Comparison of ENCODE assay signal across 8 cellular contexts in genomic region chr20:53829086-53829703, GRCh38.
DNase-seq lines count a peak whose midpoint lies in the region; ATAC-seq and TF ChIP-seq lines count a peak whose summit lies in the region.

No MANE protein-coding gene starts in this region.

- H3K4me1 Mint-ChIP-seq in activated CD8-positive, alpha-beta T cell treated with anti-CD3 and anti-CD28 coated beads, Interleukin-2, amount 10 ng/mL, durations not matched to agents 7 days and 5 days (ENCODE audit: low read depth), result peaks cover 81% of the 10 kb centered on the region

- H3K4me3 Mint-ChIP-seq in activated CD8-positive, alpha-beta T cell treated with anti-CD3 and anti-CD28 coated beads, Interleukin-2, amount 10 ng/mL, durations not matched to agents 7 days and 5 days, result peak overlapping the region; percentile 72

- H3K4me1 ChIP-seq in A673 (ENCODE audit: insufficient read depth, low read length, poor library complexity, severe bottlenecking) (peaks cover 49% of the 10 kb centered on the region), HEK293 (ENCODE audit: control insufficient read depth, insufficient read depth, low read length) (peaks cover 22% of the 10 kb centered on the region)

- intact Hi-C loops in A673 (cut with micrococcal nuclease; ENCODE audit: unreplicated experiment), result loop anchor here (2.0 to 5.0 kb wide), 5 partner anchors 77 to 250 kb away; no protein-coding TSS in a partner anchor

- POLR2A ChIA-PET in A673 (lab: Charles Lee; ENCODE audit: low non-redundant PET), result no interaction called here
- POLR2A ChIA-PET in HEK293 (lab: Yijun Ruan, JAX), result interaction anchor here (1.4 kb wide), 1 partner anchor 91 kb away, joined by 5 read pairs; no protein-coding TSS in a partner anchor
- POLR2A ChIA-PET in activated CD8-positive, alpha-beta T cell treated with anti-CD3 and anti-CD28 coated beads, Interleukin-2, amount 10 ng/mL, durations not matched to agents 7 days and 5 days (lab: Charles Lee), result interaction anchor here (0.6 to 2.1 kb wide), 5 partner anchors 43 to 379 kb away, joined by 3 to 12 read pairs (median 3); partner anchors contain the start of gene PFDN4

- peak overlapping the region; percentile 91 for H3K27ac Mint-ChIP-seq in activated CD8-positive, alpha-beta T cell treated with anti-CD3 and anti-CD28 coated beads, Interleukin-2, amount 10 ng/mL, durations not matched to agents 7 days and 5 days

- H3K4me3 ChIP-seq in A673 (ENCODE audit: low read depth, low read length, poor library complexity, severe bottlenecking), result peak overlapping the region; percentile 34
- peak overlapping the region; percentile 24 for H3K4me3 ChIP-seq in HEK293 (ENCODE audit: low read depth, low read length)
- H3K4me3 ChIP-seq in retinal pigment epithelial cell (ENCODE audit: low read length), result peak overlapping the region; percentile 27

- peak; percentile 68 for DNase-seq in A673 (ENCODE audit: low spot score)
- no peak for DNase-seq in activated CD8-positive, alpha-beta T cell treated with anti-CD3 and anti-CD28 coated beads, Interleukin-2, amount 10 ng/mL, durations not matched to agents 7 days and 5 days
- peak; percentile 92 for DNase-seq in glomerular visceral epithelial cell (ENCODE audit: extremely low spot score)
- peak; percentile 96 for DNase-seq in retinal pigment epithelial cell (ENCODE audit: low read depth)
- DNase-seq in UCSD-AML1 (lab: John Stamatoyannopoulos, UW; ENCODE audit: unreplicated experiment), result no peak
- DNase-seq in DMS153 treated with DMSO at 0.1 percent for 48 hours (lab: John Stamatoyannopoulos, UW; ENCODE audit: unreplicated experiment), result no peak

- ATAC-seq in activated CD8-positive, alpha-beta T cell treated with anti-CD3 and anti-CD28 coated beads, Interleukin-2, amount 10 ng/mL, durations not matched to agents 7 days and 5 days, result peak; percentile 61
- ATAC-seq in GM21447 (IDR thresholded peaks at IDR 0.05; ENCODE audit: unreplicated experiment), result no peak

- H3K27ac ChIP-seq in A673 (ENCODE audit: low read depth, low read length, poor library complexity, severe bottlenecking) (peak overlapping the region; percentile 92), HEK293 (ENCODE audit: extremely low read depth, low read depth, low read length) (peak overlapping the region; percentile 82)

- H3K36me3 Mint-ChIP-seq in activated CD8-positive, alpha-beta T cell treated with anti-CD3 and anti-CD28 coated beads, Interleukin-2, amount 10 ng/mL, durations not matched to agents 7 days and 5 days (ENCODE audit: low read depth), result peaks cover 18% of the 10 kb centered on the region

- H3K36me3 ChIP-seq in A673 (ENCODE audit: insufficient read depth, low read length, poor library complexity, severe bottlenecking), result no peaks in the 10 kb centered on the region
- no peaks in the 10 kb centered on the region for H3K36me3 ChIP-seq in HEK293 (ENCODE audit: control insufficient read depth in 2 of 2, insufficient read depth in 1 of 2, low read length in 2 of 2)

- H3K9me3 ChIP-seq in A673 (ENCODE audit: low read depth, low read length, poor library complexity, severe bottlenecking) (no peaks in the 10 kb centered on the region), HEK293 (ENCODE audit: control insufficient read depth, insufficient read depth, low read depth, low read length) (no peaks in the 10 kb centered on the region)

- CTCF ChIA-PET in A673 (lab: Charles Lee) (no interaction called here), HEK293 (lab: Yijun Ruan, JAX) (interaction anchor here (0.6 to 0.9 kb wide), 2 partner anchors 38 to 87 kb away, joined by 3 read pairs; no protein-coding TSS in a partner anchor)
- CTCF ChIA-PET in activated CD8-positive, alpha-beta T cell treated with anti-CD3 and anti-CD28 coated beads, Interleukin-2, amount 10 ng/mL, durations not matched to agents 7 days and 5 days (lab: Charles Lee), result interaction anchor here (0.8 to 2.1 kb wide), 9 partner anchors 11 to 111 kb away, joined by 3 to 7 read pairs (median 5); no protein-coding TSS in a partner anchor

- H3K9me3 Mint-ChIP-seq in activated CD8-positive, alpha-beta T cell treated with anti-CD3 and anti-CD28 coated beads, Interleukin-2, amount 10 ng/mL, durations not matched to agents 7 days and 5 days (ENCODE audit: insufficient read depth), result peaks cover 10% of the 10 kb centered on the region

- BruUV-seq in A673 (replicated peaks; lab: Mats Ljungman, UMichigan), result TSS peak; percentile 94

- TF ChIP-seq CTCF in A673 (conservative IDR thresholded peaks at IDR 0.05; ENCODE audit: low read depth, low read length) (0 out of 2 replicates have a peak, but pooled peaks have one; percentile 8), HEK293 (tag by site-specific recombination; IDR thresholded peaks at IDR 0.05) (no peak), retinal pigment epithelial cell (conservative IDR thresholded peaks at IDR 0.05; ENCODE audit: low read depth, low read length) (no peak)

- H3K27me3 Mint-ChIP-seq in activated CD8-positive, alpha-beta T cell treated with anti-CD3 and anti-CD28 coated beads, Interleukin-2, amount 10 ng/mL, durations not matched to agents 7 days and 5 days (ENCODE audit: low read depth), result no peaks in the 10 kb centered on the region

- no peaks in the 10 kb centered on the region for H3K27me3 ChIP-seq in A673 (replicated peaks; ENCODE audit: insufficient read depth, low read depth, low read length, poor library complexity)

TF ChIP-seq in HEK293, 187 proteins besides CTCF, POLR2A, EP300 and RAD21 (continues in another document):
- TF ChIP-seq ZNF335 (tag by site-specific recombination; conservative IDR thresholded peaks at IDR 0.05), result peak; percentile 14
- TF ChIP-seq, protein P1, sequence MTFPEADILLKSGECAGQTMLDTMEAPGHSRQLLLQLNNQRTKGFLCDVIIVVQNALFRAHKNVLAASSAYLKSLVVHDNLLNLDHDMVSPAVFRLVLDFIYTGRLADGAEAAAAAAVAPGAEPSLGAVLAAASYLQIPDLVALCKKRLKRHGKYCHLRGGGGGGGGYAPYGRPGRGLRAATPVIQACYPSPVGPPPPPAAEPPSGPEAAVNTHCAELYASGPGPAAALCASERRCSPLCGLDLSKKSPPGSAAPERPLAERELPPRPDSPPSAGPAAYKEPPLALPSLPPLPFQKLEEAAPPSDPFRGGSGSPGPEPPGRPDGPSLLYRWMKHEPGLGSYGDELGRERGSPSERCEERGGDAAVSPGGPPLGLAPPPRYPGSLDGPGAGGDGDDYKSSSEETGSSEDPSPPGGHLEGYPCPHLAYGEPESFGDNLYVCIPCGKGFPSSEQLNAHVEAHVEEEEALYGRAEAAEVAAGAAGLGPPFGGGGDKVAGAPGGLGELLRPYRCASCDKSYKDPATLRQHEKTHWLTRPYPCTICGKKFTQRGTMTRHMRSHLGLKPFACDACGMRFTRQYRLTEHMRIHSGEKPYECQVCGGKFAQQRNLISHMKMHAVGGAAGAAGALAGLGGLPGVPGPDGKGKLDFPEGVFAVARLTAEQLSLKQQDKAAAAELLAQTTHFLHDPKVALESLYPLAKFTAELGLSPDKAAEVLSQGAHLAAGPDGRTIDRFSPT (tag by site-specific recombination; IDR thresholded peaks at IDR 0.05), result no peak
- peak; percentile 52; the same call in 1 of the 2 replicates for TF ChIP-seq INSM2 (tag by site-specific recombination; IDR thresholded peaks at IDR 0.05)
- peak; percentile 8; the same call in 1 of the 2 replicates for TF ChIP-seq ZNF426 (tag by site-specific recombination; IDR thresholded peaks at IDR 0.05)
- no peak for TF ChIP-seq ZNF707 (tag by site-specific recombination; IDR thresholded peaks at IDR 0.05)
- TF ChIP-seq ZBTB11 (tag by site-specific recombination; conservative IDR thresholded peaks at IDR 0.05; ENCODE audit: low read depth), result peak; percentile 11; the same call in 1 of the 2 replicates
- no peak for TF ChIP-seq WT1 (tag by site-specific recombination; IDR thresholded peaks at IDR 0.05)
- TF ChIP-seq IKZF3 (tag by site-specific recombination; IDR thresholded peaks at IDR 0.05), result peak; percentile 66; the same call in 1 of the 2 replicates
- peak; percentile 72 for TF ChIP-seq PRDM1 (tag by site-specific recombination; IDR thresholded peaks at IDR 0.05)

Comparison
In these comparisons a context has a peak if more than half of its experiments do, and no peak if none do; other contexts are left out.
1. DNase-seq: peak in A673 (single experiment), glomerular visceral epithelial cell (single experiment) and retinal pigment epithelial cell (single experiment); none in activated CD8-positive, alpha-beta T cell treated with anti-CD3 and anti-CD28 coated beads, Interleukin-2, amount 10 ng/mL, durations not matched to agents 7 days and 5 days (single experiment), UCSD-AML1 (single experiment) and DMS153 treated with DMSO at 0.1 percent for 48 hours (single experiment).
2. Peak in every context shown above with its lines, with median percentiles within 50 percentile points of each other: H3K4me3 ChIP-seq.